ENCODE assay signal across 8 cellular contexts in genomic region chrX:24479924-24480722, GRCh38. TPM values are rescaled to one million over a fixed set of nuclear protein-coding genes. Genes with fewer than 3 reads are reported as not detected.
A peak's percentile ranks its signal among the peaks of the same experiment; 100 is the strongest.
DNase-seq lines count a peak whose midpoint lies in the region; ATAC-seq and TF ChIP-seq lines count a peak whose summit lies in the region.

No MANE protein-coding gene starts in this region.

- TF ChIP-seq CTCF in GM06990 (IDR thresholded peaks at IDR 0.05; ENCODE audit: insufficient read depth, low read length, poor library complexity, severe bottlenecking) (no peak), spleen (IDR thresholded peaks at IDR 0.05 in 8 of 11, conservative IDR thresholded peaks at IDR 0.05 in 3 of 11) (no peak)

- DNase-seq in GM06990 (ENCODE audit: extremely low read depth, insufficient read length) (peak; percentile 60), Kasumi-1 (lab: John Stamatoyannopoulos, UW) (peak; percentile 72), T-helper 9 cell (peak; percentile 58), T47D (ENCODE audit: low read depth in 1 of 2, low spot score in 1 of 2) (peak; percentile 10 to 59), spleen (peak; percentile 83), ACHN (no peak), NCI-H1694 (lab: John Stamatoyannopoulos, UW) (no peak)

- intact Hi-C loops in spleen (cut with DNase I; ENCODE audit: low total_unique reads) = no loop called here

- H3K4me3 ChIP-seq in GM06990 (replicated peaks; ENCODE audit: low read depth, low read length) (peak overlapping the region; percentile 47), spleen (peak overlapping the region in 4 of 8 donors; percentile 7 to 49 (median 14))

- no peaks in the 10 kb centered on the region for H3K27me3 ChIP-seq in GM06990 (replicated peaks; ENCODE audit: control insufficient read depth, insufficient read depth, low read length)
- no peaks in the 10 kb centered on the region for H3K27me3 ChIP-seq in spleen (replicated peaks in 1 of 7)

- WGBS in spleen, 5 donors = 8 to 48% (median 21%) methylated on average over 13 of the region's 13 CpGs

- peak in 1 of 3 donors; percentile 44 for TF ChIP-seq POLR2A in spleen (IDR thresholded peaks at IDR 0.05)

- H3K9me3 ChIP-seq in spleen = no peaks in the 10 kb centered on the region

- H3K4me1 ChIP-seq in spleen = peaks cover 3 to 68% (median 25%) of the 10 kb centered on the region in 6 donors

- H3K27ac ChIP-seq in spleen = peak overlapping the region; percentile 53 to 91 (median 86)

- in situ Hi-C loops in T47D (cut with HindIII; ENCODE audit: low pct_unique_long_range_greater_than_20kb, low sequenced_read_pairs) = no loop called here
- in situ Hi-C loops in ACHN (cut with HindIII; ENCODE audit: low pct_ligation_motif_present, low pct_unique_long_range_greater_than_20kb, low sequenced_read_pairs) = no loop called here

- peak; percentile 88 for ATAC-seq in GM21619 (IDR thresholded peaks at IDR 0.05; ENCODE audit: unreplicated experiment)

- H3K36me3 ChIP-seq in GM06990 (ENCODE audit: control insufficient read depth, insufficient read depth, low read length) (no peaks in the 10 kb centered on the region), spleen (no peaks in the 10 kb centered on the region)

RNA-seq across cellular contexts. Expression of gene PDK3, which starts 15.0 kb away (rescaled TPM):
- total RNA-seq in spleen = 10 to 100 TPM; 24.1 to 53.0 (median 33.5) TPM
- polyA plus RNA-seq in spleen = 10 to 100 TPM in 1 of 3 donors, 1 to 10 TPM in 2; 4.3 to 11.5 (median 6.8) TPM

Comparison
In these comparisons a context has a peak if more than half of its experiments do, and no peak if none do; other contexts are left out.
1. DNase-seq: peak in GM06990 (single experiment), Kasumi-1 (2 of 2), T-helper 9 cell (single experiment), T47D (2 of 2) and spleen (single experiment); none in ACHN (single experiment) and NCI-H1694 (single experiment).